ENCODE assay signal across 8 cellular contexts in genomic region chr17:21285164-21286065, GRCh38. TPM values are rescaled to one million over a fixed set of nuclear protein-coding genes. Genes with fewer than 3 reads are reported as not detected.
DNase-seq lines count a peak whose midpoint lies in the region; ATAC-seq, FAIRE-seq and TF ChIP-seq lines count a peak whose summit lies in the region.

No MANE protein-coding gene starts in this region.

- peak overlapping the region; percentile 96 to 98 for H3K4me3 Mint-ChIP-seq in activated T-cell treated with anti-CD3 and anti-CD28 coated beads, Interleukin-2, amount 50 U/mL, for 72 hours

- H3K27me3 ChIP-seq in right atrium auricular region: no peaks in the 10 kb centered on the region
- H3K27me3 ChIP-seq in sigmoid colon: no peaks in the 10 kb centered on the region

- no peak for TF ChIP-seq EP300 in sigmoid colon (IDR thresholded peaks at IDR 0.05)

- no peaks in the 10 kb centered on the region for H3K27me3 Mint-ChIP-seq in activated T-cell treated with anti-CD3 and anti-CD28 coated beads, Interleukin-2, amount 50 U/mL, for 72 hours (ENCODE audit: low read depth)

- WGBS in sigmoid colon, 2 donors: 1 to 4% methylated on average over 16 of the region's 16 CpGs

- ATAC-seq in activated T-cell treated with anti-CD3 and anti-CD28 coated beads, Interleukin-2, amount 50 U/mL, for 72 hours (replicated peaks in 1 of 2): no peak
- ATAC-seq in GM21825 (IDR thresholded peaks at IDR 0.05; ENCODE audit: unreplicated experiment): no peak

- no peaks in the 10 kb centered on the region for H3K9me3 Mint-ChIP-seq in activated T-cell treated with anti-CD3 and anti-CD28 coated beads, Interleukin-2, amount 50 U/mL, for 72 hours

- H3K27ac Mint-ChIP-seq in activated T-cell treated with anti-CD3 and anti-CD28 coated beads, Interleukin-2, amount 50 U/mL, for 72 hours: peak overlapping the region; percentile 89

- H3K4me1 ChIP-seq in right atrium auricular region (peaks cover 0 to 78% of the 10 kb centered on the region in 2 donors), sigmoid colon (peaks cover 0 to 76% (median 74%) of the 10 kb centered on the region in 4 donors)

- no peak for TF ChIP-seq POLR2A in sigmoid colon (IDR thresholded peaks at IDR 0.05)

- H3K36me3 ChIP-seq in right atrium auricular region: no peaks in the 10 kb centered on the region
- no peaks in the 10 kb centered on the region for H3K36me3 ChIP-seq in sigmoid colon

- intact Hi-C loops in sigmoid colon (cut with DNase I): loop anchor here (2.0 kb wide), 3 partner anchors 37 to 243 kb away; partner anchors contain the start of genes TMEM11 and USP22

- no peak for TF ChIP-seq CTCF in C4-2B (conservative IDR thresholded peaks at IDR 0.05)
- peak in 1 of 2 donors; percentile 29 for TF ChIP-seq CTCF in right atrium auricular region (IDR thresholded peaks at IDR 0.05)
- TF ChIP-seq CTCF in sigmoid colon (IDR thresholded peaks at IDR 0.05): no peak

- H3K27ac ChIP-seq in C4-2B (peak overlapping the region; percentile 93), right atrium auricular region (peak overlapping the region; percentile 95 to 97), sigmoid colon (peak overlapping the region; percentile 91 to 99 (median 98))

- H3K36me3 Mint-ChIP-seq in activated T-cell treated with anti-CD3 and anti-CD28 coated beads, Interleukin-2, amount 50 U/mL, for 72 hours (ENCODE audit: insufficient read depth in 2 of 2): peaks cover 4 to 10% of the 10 kb centered on the region in 2 donors

- DNase-seq in HCEC 1CT: peak; percentile 68
- DNase-seq in activated T-cell treated with anti-CD3 and anti-CD28 coated beads, Interleukin-2, amount 50 U/mL, for 72 hours: peak; percentile 19 to 24
- DNase-seq in right atrium auricular region (ENCODE audit: low spot score): no peak
- peak; percentile 81 for DNase-seq in sigmoid colon
- no peak for DNase-seq in NCI-H1694 (lab: John Stamatoyannopoulos, UW)
- DNase-seq in urothelium cell line (ENCODE audit: low spot score): no peak

- no peaks in the 10 kb centered on the region for H3K9me3 ChIP-seq in right atrium auricular region
- H3K9me3 ChIP-seq in sigmoid colon: no peaks in the 10 kb centered on the region

- H3K4me3 ChIP-seq in right atrium auricular region (peak overlapping the region; percentile 93 to 94), sigmoid colon (peak overlapping the region; percentile 77 to 97 (median 86))

- FAIRE-seq in urothelium cell line (lab: Jason Lieb, UNC): no peak

- H3K4me1 Mint-ChIP-seq in activated T-cell treated with anti-CD3 and anti-CD28 coated beads, Interleukin-2, amount 50 U/mL, for 72 hours (ENCODE audit: low read depth): peaks cover 47% of the 10 kb centered on the region

RNA-seq across cellular contexts. Expression of gene MAP2K3, which starts 0.9 kb away (rescaled TPM):
- 100 to 1,000 TPM; 104 to 107 TPM for total RNA-seq in activated T-cell treated with anti-CD3 and anti-CD28 coated beads, Interleukin-2, amount 50 U/mL, for 72 hours
- total RNA-seq in right atrium auricular region: 10 to 100 TPM; 37.8 to 43.8 TPM
- 10 to 100 TPM in 3 of 4 donors, 1 to 10 TPM in 1; 9.5 to 23.3 (median 13.3) TPM for total RNA-seq in sigmoid colon
- 10 to 100 TPM; 43.8 to 59.1 (median 54.8) TPM for polyA plus RNA-seq in sigmoid colon

RNA-seq across cellular contexts. Expression of gene NATD1, which starts 32.2 kb away (rescaled TPM):
- 1 to 10 TPM; 7.4 to 8.8 TPM for total RNA-seq in activated T-cell treated with anti-CD3 and anti-CD28 coated beads, Interleukin-2, amount 50 U/mL, for 72 hours
- total RNA-seq in right atrium auricular region: 10 to 100 TPM; 15.4 to 17.0 TPM
- 10 to 100 TPM in 2 of 4 donors, 1 to 10 TPM in 2; 6.8 to 13.8 (median 9.9) TPM for total RNA-seq in sigmoid colon
- 1 to 10 TPM; 2.5 to 4.5 (median 3.6) TPM for polyA plus RNA-seq in sigmoid colon

Comparison
In these comparisons a context has a peak if more than half of its experiments do, and no peak if none do; other contexts are left out.
1. DNase-seq: peak in HCEC 1CT (single experiment), activated T-cell treated with anti-CD3 and anti-CD28 coated beads, Interleukin-2, amount 50 U/mL, for 72 hours (2 of 2) and sigmoid colon (single experiment); none in right atrium auricular region (single experiment), NCI-H1694 (single experiment) and urothelium cell line (single experiment).
2. Peak in every context shown above with its lines, with median percentiles within 50 percentile points of each other: H3K27ac ChIP-seq.